8 cellular contexts compared by ENCODE assay signal in genomic region chr18:48932822-48933510, GRCh38. TPM values are rescaled to one million over a fixed set of nuclear protein-coding genes. Genes with fewer than 3 reads are reported as not detected.
A peak's percentile ranks its signal among the peaks of the same experiment; 100 is the strongest.
DNase-seq lines count a peak whose midpoint lies in the region; ATAC-seq and TF ChIP-seq lines count a peak whose summit lies in the region.

No MANE protein-coding gene starts in this region.

- DNase-seq in BE2C (peak; percentile 44), mesendoderm (no peak), NCI-H1092 treated with DMSO at 0.1 percent for 48 hours (lab: John Stamatoyannopoulos, UW) (no peak), hepatic stellate cell (ENCODE audit: low spot score) (no peak)
- no peak for DNase-seq in activated naive CD8-positive, alpha-beta T cell treated with anti-CD3 and anti-CD28 coated beads, Interleukin-2, amount 50 U/mL, for 24 hours

- H4K5ac ChIP-seq in mesendoderm (ENCODE audit: low read length): no peak overlapping the region

- H3K23ac ChIP-seq in mesendoderm (ENCODE audit: low read length): peak overlapping the region; percentile 91

- H2AK5ac ChIP-seq in mesendoderm (ENCODE audit: low read length): no peak overlapping the region

- H3K4me3 ChIP-seq in BE2C (ENCODE audit: low read depth, low read length) (peak overlapping the region; percentile 29), mesendoderm (ENCODE audit: low read length) (no peak overlapping the region)

- WGBS in mesendoderm (ENCODE audit: extremely low coverage, insufficient coverage, low lambda C conversion rate): no CpG with 5 or more reads among the region's 10 CpGs

- no peaks in the 10 kb centered on the region for H3K36me3 Mint-ChIP-seq in IgD-negative memory B cell
- peaks cover 16% of the 10 kb centered on the region for H3K36me3 Mint-ChIP-seq in activated naive CD8-positive, alpha-beta T cell treated with anti-CD3 and anti-CD28 coated beads, Interleukin-2, amount 50 U/mL, for 24 hours (ENCODE audit: low read depth)

- H3K4me1 ChIP-seq in BE2C: peaks cover 39% of the 10 kb centered on the region
- H3K4me1 ChIP-seq in mesendoderm (ENCODE audit: control insufficient read depth, low read depth, low read length): peaks cover 61% of the 10 kb centered on the region

- no peak overlapping the region for H2BK5ac ChIP-seq in mesendoderm (ENCODE audit: low read length)

- peak overlapping the region; percentile 56 for H3K27ac ChIP-seq in mesendoderm (ENCODE audit: low read depth, low read length)

- H3K27ac Mint-ChIP-seq in IgD-negative memory B cell: peak overlapping the region; percentile 66 to 96 (median 89)
- H3K27ac Mint-ChIP-seq in activated naive CD8-positive, alpha-beta T cell treated with anti-CD3 and anti-CD28 coated beads, Interleukin-2, amount 50 U/mL, for 24 hours: peak overlapping the region; percentile 73

- no peak overlapping the region for H3K4me2 ChIP-seq in mesendoderm (ENCODE audit: low read length)

- H2BK15ac ChIP-seq in mesendoderm (replicated peaks; ENCODE audit: low read depth): no peak overlapping the region

- no peak overlapping the region for H3K4ac ChIP-seq in mesendoderm (ENCODE audit: low read depth, low read length)

- TF ChIP-seq CTCF in BE2C (IDR thresholded peaks at IDR 0.05; ENCODE audit: low read depth, low read length): no peak

- H3K9me3 ChIP-seq in BE2C: no peaks in the 10 kb centered on the region

- peak overlapping the region; percentile 39 for H3K9ac ChIP-seq in mesendoderm (ENCODE audit: low read length)

- H2BK120ac ChIP-seq in mesendoderm (ENCODE audit: low read depth, low read length): no peak overlapping the region

- H3K4me3 Mint-ChIP-seq in IgD-negative memory B cell: peak overlapping the region; percentile 62 to 92 (median 91)
- peak overlapping the region; percentile 58 for H3K4me3 Mint-ChIP-seq in activated naive CD8-positive, alpha-beta T cell treated with anti-CD3 and anti-CD28 coated beads, Interleukin-2, amount 50 U/mL, for 24 hours

- H3K79me1 ChIP-seq in mesendoderm (ENCODE audit: low read length): peaks cover 1% of the 10 kb centered on the region

- peaks cover 9% of the 10 kb centered on the region; the same call in 1 of the 2 replicates for H3K36me3 ChIP-seq in BE2C
- peaks cover 2% of the 10 kb centered on the region for H3K36me3 ChIP-seq in mesendoderm (ENCODE audit: control insufficient read depth, insufficient read depth, low read length)

- H3K27me3 Mint-ChIP-seq in IgD-negative memory B cell: no peaks in the 10 kb centered on the region
- no peaks in the 10 kb centered on the region for H3K27me3 Mint-ChIP-seq in activated naive CD8-positive, alpha-beta T cell treated with anti-CD3 and anti-CD28 coated beads, Interleukin-2, amount 50 U/mL, for 24 hours

- H3K4me1 Mint-ChIP-seq in IgD-negative memory B cell: peaks cover 55 to 76% (median 67%) of the 10 kb centered on the region in 3 donors
- peaks cover 96% of the 10 kb centered on the region for H3K4me1 Mint-ChIP-seq in activated naive CD8-positive, alpha-beta T cell treated with anti-CD3 and anti-CD28 coated beads, Interleukin-2, amount 50 U/mL, for 24 hours

- no peaks in the 10 kb centered on the region for H3K9me3 Mint-ChIP-seq in IgD-negative memory B cell
- no peaks in the 10 kb centered on the region for H3K9me3 Mint-ChIP-seq in activated naive CD8-positive, alpha-beta T cell treated with anti-CD3 and anti-CD28 coated beads, Interleukin-2, amount 50 U/mL, for 24 hours

- no peaks in the 10 kb centered on the region for H3K27me3 ChIP-seq in BE2C
- H3K27me3 ChIP-seq in mesendoderm (ENCODE audit: insufficient read depth, low read length, poor library complexity): no peaks in the 10 kb centered on the region

- H3K18ac ChIP-seq in mesendoderm (ENCODE audit: low read length): peak overlapping the region; percentile 10

- peak overlapping the region; percentile 44 for H3K56ac ChIP-seq in mesendoderm (ENCODE audit: low read length)

- ATAC-seq in activated naive CD8-positive, alpha-beta T cell treated with anti-CD3 and anti-CD28 coated beads, Interleukin-2, amount 50 U/mL, for 24 hours: no peak
- ATAC-seq in HG02884 (IDR thresholded peaks at IDR 0.05; ENCODE audit: unreplicated experiment) (no peak), GM21737 (IDR thresholded peaks at IDR 0.05; ENCODE audit: unreplicated experiment) (no peak)

- H4K8ac ChIP-seq in mesendoderm (ENCODE audit: low read depth, low read length): no peak overlapping the region

- peaks cover 100% of the 10 kb centered on the region for H3K79me2 ChIP-seq in mesendoderm (ENCODE audit: control insufficient read depth, insufficient read depth, low read length)

RNA-seq across cellular contexts. Expression of gene SMAD7, which starts 17.8 kb away (rescaled TPM):
- 13.7 TPM for polyA plus RNA-seq in BE2C (2012; ENCODE audit: insufficient read depth, insufficient read length, low read depth)
- polyA plus RNA-seq in IgD-negative memory B cell: 0.48 TPM
- polyA plus RNA-seq in mesendoderm (2013, experiment 1 of 2): 25.8 TPM
- 23.8 TPM for polyA plus RNA-seq in mesendoderm (2013, experiment 2 of 2)
